In genomic region chr16:68696514-68696913, GRCh38 we compare ENCODE assay signal across 1 cellular context.
TF ChIP-seq lines count a peak whose summit lies in the region.

No MANE protein-coding gene starts in this region.

TF ChIP-seq in WTC11, 78 proteins besides CTCF, POLR2A, EP300 and RAD21 (continued from another document):
- TF ChIP-seq NR1H2 (CRISPR knock-in tag; IDR thresholded peaks at IDR 0.05), result no peak
